Comparison of ENCODE assay signal across 15 cellular contexts in the genomic region with DNA sequence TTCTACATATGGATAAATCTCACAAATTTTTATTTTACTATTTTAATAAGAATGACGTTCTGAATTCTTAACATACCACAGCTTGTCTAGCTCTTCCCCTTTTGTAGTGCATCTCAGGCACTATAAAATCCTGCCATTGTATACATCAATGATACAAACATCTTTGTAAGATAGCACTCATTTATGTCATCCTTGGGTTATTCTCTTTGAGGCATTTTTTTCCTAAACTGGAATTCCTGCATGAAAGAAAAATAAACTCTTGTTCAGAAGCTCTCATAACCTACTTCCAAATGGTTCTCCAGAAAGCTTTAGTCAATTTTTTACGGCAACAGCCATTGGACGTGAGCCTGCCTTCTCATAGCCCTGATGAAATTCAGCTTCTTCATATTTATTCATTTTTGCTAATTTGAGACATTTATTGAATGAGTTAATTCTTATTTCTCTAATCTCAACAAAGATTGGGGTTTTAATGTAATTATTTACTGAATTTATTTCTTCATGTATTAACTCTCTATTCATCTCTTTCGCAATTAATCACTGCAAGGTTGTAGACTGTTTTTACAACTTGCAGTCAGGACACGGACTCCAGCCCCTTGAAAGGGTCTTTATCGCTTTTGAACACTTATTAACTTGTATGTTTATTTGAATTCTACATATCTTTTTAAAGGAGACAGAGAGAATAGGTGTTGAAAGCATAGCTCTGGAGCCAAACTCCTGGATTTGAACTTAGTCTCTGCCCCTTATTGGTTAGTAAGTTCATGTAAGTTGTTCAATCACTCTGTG.
"Had no signal": no experiment of that assay in that cellular context is flagged by ENCODE, and none has a peak within 500 bp of the region (broad histone marks: within the 10 kb centered on the region; RNA-seq: fewer than 3 reads in every experiment).

No MANE protein-coding gene starts in this region.

- H3K27ac ChIP-seq: body of pancreas, lower lobe of right lung, neutrophil, psoas muscle, sigmoid colon, testis had no signal

- H3K27me3 ChIP-seq: body of pancreas, esophagus squamous epithelium, neutrophil, sigmoid colon, testis had no signal

- H3K36me3 ChIP-seq: esophagus squamous epithelium, lower lobe of right lung, neutrophil, sigmoid colon had no signal

- H3K4me3 ChIP-seq: body of pancreas, esophagus squamous epithelium, lower lobe of right lung, psoas muscle, sigmoid colon, testis had no signal

- DNase-seq: activated naive CD4-positive, alpha-beta T cell treated with anti-CD3 and anti-CD28 coated beads, Interleukin-2, amount 50 U/mL, for 16 hours; activated T-cell treated with anti-CD3 and anti-CD28 coated beads, Interleukin-2, amount 50 U/mL, for 1 hour; body of pancreas; cerebellar nuclear complex; esophagus squamous epithelium; left cardiac atrium; lower lobe of right lung; naive thymus-derived CD4-positive, alpha-beta T cell; psoas muscle; sigmoid colon; stimulated activated CD4-positive, alpha-beta T cell treated with anti-CD3 and anti-CD28 coated beads, Interleukin-4, amount 100 ng/mL, for 1 hour; stimulated activated CD8-positive, alpha-beta memory T cell treated with anti-CD3 and anti-CD28 coated beads, Interleukin-4, amount 100 ng/mL, for 48 hours; testis had no signal

- H3K4me1 ChIP-seq: lower lobe of right lung, psoas muscle, testis had no signal

- ATAC-seq: activated CD4-positive, CD25-positive, alpha-beta regulatory T cell treated with anti-CD3 and anti-CD28 coated beads, Interleukin-2, amount 50 U/mL, for 24 hours; body of pancreas; lower lobe of right lung; naive thymus-derived CD4-positive, alpha-beta T cell; psoas muscle had no signal

- H3K9me3 ChIP-seq: body of pancreas, esophagus squamous epithelium, lower lobe of right lung, neutrophil, psoas muscle, sigmoid colon, testis had no signal
